ENCODE assay signal across 8 cellular contexts in the genomic region with DNA sequence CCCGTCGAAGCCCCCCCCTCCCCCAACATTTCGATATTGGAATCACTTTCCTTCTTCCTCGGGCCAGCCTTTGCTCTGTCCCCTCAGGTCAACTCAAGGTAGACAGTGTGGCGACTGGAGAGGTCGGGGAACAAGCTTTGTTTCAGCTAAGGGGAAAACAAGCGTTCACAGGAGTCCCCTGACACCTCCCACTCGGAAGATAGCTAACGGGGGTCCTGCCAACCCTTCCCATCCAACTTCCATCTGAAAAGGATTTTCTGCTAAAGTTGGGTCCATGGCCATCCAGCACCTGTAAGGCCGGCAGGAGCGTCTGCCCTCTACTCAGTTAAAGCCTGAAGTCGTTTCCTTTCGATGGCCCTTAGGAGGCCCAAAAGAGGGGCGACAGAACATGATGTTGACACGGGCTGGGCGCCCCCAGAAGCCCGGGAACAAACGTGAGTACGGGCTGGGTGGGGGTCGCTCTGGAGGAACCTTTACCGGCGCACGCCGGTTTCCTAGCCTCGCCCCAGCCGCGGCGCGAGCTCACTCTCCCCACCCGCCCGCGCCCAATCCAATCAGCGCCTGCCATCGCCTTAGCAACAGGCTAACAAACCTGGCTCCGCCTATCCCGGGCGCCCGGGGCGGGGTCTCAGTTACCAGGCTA. TPM values are rescaled to one million over a fixed set of nuclear protein-coding genes. Genes with fewer than 3 reads are reported as not detected.
DNase-seq lines count a peak whose midpoint lies in the region; ATAC-seq, FAIRE-seq and TF ChIP-seq lines count a peak whose summit lies in the region.

No MANE protein-coding gene starts in this region.

- peak; percentile 91 for DNase-seq in AG08395 (ENCODE audit: low spot score)
- DNase-seq in NCI-H226: peak; percentile 95
- peak; percentile 97 for DNase-seq in activated CD4-positive, CD25-positive, alpha-beta regulatory T cell treated with anti-CD3 and anti-CD28 coated beads, Interleukin-2, amount 50 U/mL, for 16 hours (ENCODE audit: low read depth, low spot score)
- DNase-seq in central memory CD4-positive, alpha-beta T cell: peak; percentile 94
- no peak for DNase-seq in keratinocyte (ENCODE audit: low read depth, low spot score)
- peak; percentile 98 for DNase-seq in stimulated activated CD4-positive, alpha-beta T cell treated with anti-CD3 and anti-CD28 coated beads, Interleukin-12 subunit alpha, Interleukin-12 subunit beta, amount 100 ng/mL, for 4 hours

- peak; percentile 20 for FAIRE-seq in keratinocyte (lab: Jason Lieb, UNC)

- H2AFZ ChIP-seq in keratinocyte (ENCODE audit: control insufficient read depth, low read length): peak overlapping the region; percentile 65

- ATAC-seq in GM19023 (IDR thresholded peaks at IDR 0.05; ENCODE audit: unreplicated experiment): peak; percentile 47
- ATAC-seq in HG03196 (IDR thresholded peaks at IDR 0.05; ENCODE audit: unreplicated experiment): peak; percentile 52

- peaks cover 23% of the 10 kb centered on the region for H3K79me2 ChIP-seq in keratinocyte (ENCODE audit: control insufficient read depth, insufficient read depth, low read length)

- no peaks in the 10 kb centered on the region for H3K9me1 ChIP-seq in keratinocyte (ENCODE audit: control insufficient read depth, extremely low read depth, insufficient read depth, low read length)

- no peaks in the 10 kb centered on the region for H3K36me3 ChIP-seq in keratinocyte (ENCODE audit: control insufficient read depth in 2 of 2, extremely low read depth in 1 of 2, insufficient read depth in 2 of 2, low read length in 2 of 2)

- peak overlapping the region; percentile 75 to 99 (median 98) for H3K4me3 ChIP-seq in keratinocyte (ENCODE audit: control insufficient read depth in 2 of 3, extremely low read depth in 1 of 3, insufficient read depth in 2 of 3, low read depth in 1 of 3, low read length in 3 of 3)

- peak overlapping the region; percentile 100 for H3K9ac ChIP-seq in keratinocyte (ENCODE audit: control insufficient read depth, extremely low read depth, insufficient read depth, low read length)

- peak overlapping the region; percentile 100 for H3K27ac ChIP-seq in keratinocyte (ENCODE audit: control insufficient read depth, insufficient read depth, low read length)

- no peaks in the 10 kb centered on the region for H4K20me1 ChIP-seq in keratinocyte (ENCODE audit: control insufficient read depth, extremely low read depth, insufficient read depth, low read length)

- dilution Hi-C loops in keratinocyte (cut with MboI; ENCODE audit: extremely low pct_ligation_motif_present, low sequenced_read_pairs): loop anchor here (25.0 kb wide), 1 partner anchor 493 kb away; no protein-coding TSS in a partner anchor

- H3K27me3 ChIP-seq in keratinocyte (ENCODE audit: control insufficient read depth, extremely low read depth, insufficient read depth, low read length): no peaks in the 10 kb centered on the region

- H3K4me2 ChIP-seq in keratinocyte (ENCODE audit: control insufficient read depth, extremely low read depth, insufficient read depth, low read depth, low read length): peak overlapping the region; percentile 99

- no peak for TF ChIP-seq CTCF in keratinocyte (optimal IDR thresholded peaks at IDR 0.05 in 1 of 3, IDR thresholded peaks at IDR 0.05 in 1 of 3, conservative IDR thresholded peaks at IDR 0.05 in 1 of 3; ENCODE audit: extremely low read depth in 1 of 3, insufficient read depth in 2 of 3, low read length in 3 of 3)

- no peaks in the 10 kb centered on the region for H3K9me3 ChIP-seq in keratinocyte (ENCODE audit: control insufficient read depth, low read depth, low read length)

- peaks cover 8% of the 10 kb centered on the region for H3K4me1 ChIP-seq in keratinocyte (ENCODE audit: control insufficient read depth, extremely low read depth, insufficient read depth, low read length)

RNA-seq across cellular contexts. Expression of a gene that starts 2.5 kb away (rescaled TPM):
- 3.2 to 8.9 TPM (median 7.1 TPM) in 3 replicates for polyA plus RNA-seq in keratinocyte
- polyA plus RNA-seq in keratinocyte (2011; ENCODE audit: low read depth): 5.4 TPM
- polyA plus RNA-seq in keratinocyte (2011; cell fraction: cytosol; rRNA removed): 1.9 and 4.0 TPM in 2 replicates
- polyA plus RNA-seq in keratinocyte (2011; cell fraction: nucleus; rRNA removed): 4.1 and 5.0 TPM in 2 replicates
- 4.8 and 18.1 TPM in 2 replicates for polyA plus RNA-seq in keratinocyte (2012; ENCODE audit: low replicate concordance)
- polyA minus RNA-seq in keratinocyte: 3.7 to 28.2 TPM (median 25.4 TPM) in 3 replicates
- 28.2 TPM for polyA minus RNA-seq in keratinocyte (2011; cell fraction: cytosol; rRNA and poly(A)+ RNA removed)
- polyA minus RNA-seq in keratinocyte (2011; cell fraction: nucleus; rRNA and poly(A)+ RNA removed): 9.8 and 20.2 TPM in 2 replicates
